ENCODE assay signal across 8 cellular contexts in genomic region chr17:4190791-4191190, GRCh38. TPM values are rescaled to one million over a fixed set of nuclear protein-coding genes. Genes with fewer than 3 reads are reported as not detected.
DNase-seq lines count a peak whose midpoint lies in the region; ATAC-seq and TF ChIP-seq lines count a peak whose summit lies in the region.
"Not testable (repeated sequence)": the region's sequence is repeated elsewhere in the genome, so short reads cannot be mapped to it uniquely, and the experiment has no call there.

No MANE protein-coding gene starts in this region.

- CTCF ChIA-PET in activated CD4-positive, alpha-beta T cell treated with anti-CD3 and anti-CD28 coated beads, Interleukin-2, amount 10 ng/mL, durations not matched to agents 7 days and 5 days (lab: Charles Lee) = interaction anchor here (1.2 kb wide), 1 partner anchor 9 kb away, joined by 3 read pairs; no protein-coding TSS in a partner anchor

- H3K36me3 ChIP-seq in BLaER1 treated with 17β-estradiol and CSF1 and Interleukin-3, amounts not matched to agents 10 nM and 100 nM = peaks cover 78 to 92% (median 86%) of the 10 kb centered on the region in 11 experiments
- not testable (repeated sequence) for H3K36me3 ChIP-seq in breast epithelium; aorta (ENCODE audit: control insufficient read depth in 1 of 2, insufficient read depth in 2 of 2, low read length in 1 of 2)
- H3K36me3 ChIP-seq in right atrium auricular region = peaks cover 43% of the 10 kb centered on the region
- peaks cover 20 to 69% (median 38%) of the 10 kb centered on the region in 3 donors for H3K36me3 ChIP-seq in tibial artery

- H3K27me3 ChIP-seq in BLaER1 treated with 17β-estradiol and CSF1 and Interleukin-3, amounts not matched to agents 10 nM and 100 nM; breast epithelium; right atrium auricular region; tibial artery; aorta (ENCODE audit: control insufficient read depth in 1 of 2, insufficient read depth in 2 of 2, low read length in 1 of 2): not testable (repeated sequence)

- not testable (repeated sequence) for ATAC-seq in effector memory CD8-positive, alpha-beta T cell (replicated peaks); stimulated activated naive CD8-positive, alpha-beta T cell treated with anti-CD3 and anti-CD28 coated beads, Interleukin-15, amount 100 ng/mL, for 72 hours; aorta (ENCODE audit: low FRiP score)

- not testable (repeated sequence) for H3K4me3 ChIP-seq in BLaER1 treated with 17β-estradiol and CSF1 and Interleukin-3, amounts not matched to agents 10 nM and 100 nM; breast epithelium; right atrium auricular region; tibial artery; aorta (ENCODE audit: low read length in 2 of 2)

- peaks cover 17 to 47% (median 40%) of the 10 kb centered on the region in 10 experiments for H3K4me1 ChIP-seq in BLaER1 treated with 17β-estradiol and CSF1 and Interleukin-3, amounts not matched to agents 10 nM and 100 nM
- not testable (repeated sequence) for H3K4me1 ChIP-seq in breast epithelium; right atrium auricular region; aorta (ENCODE audit: control insufficient read depth in 1 of 2, insufficient read depth in 2 of 2, low read length in 2 of 2)
- H3K4me1 ChIP-seq in tibial artery = peaks cover 0 to 30% (median 7%) of the 10 kb centered on the region in 4 donors

- WGBS in aorta, 2 donors = 6 to 19% methylated on average over 7 of the region's 7 CpGs

- H3K27ac ChIP-seq in BLaER1 treated with 17β-estradiol and CSF1 and Interleukin-3, amounts not matched to agents 10 nM and 100 nM = peak overlapping the region in 6 of 11 experiments; percentile 29 to 88 (median 86); a peak in 6 of 22 replicates
- H3K27ac ChIP-seq in breast epithelium (peak overlapping the region; percentile 13 to 19), right atrium auricular region (peak overlapping the region; percentile 29 to 48), tibial artery (peak overlapping the region; percentile 73 to 84), aorta (ENCODE audit: low read depth in 1 of 2, low read length in 2 of 2) (peak overlapping the region; percentile 70 to 90)

- not testable (repeated sequence) for H3K27me3 Mint-ChIP-seq in activated CD4-positive, alpha-beta T cell treated with anti-CD3 and anti-CD28 coated beads, Interleukin-2, amount 10 ng/mL, durations not matched to agents 7 days and 5 days; effector memory CD8-positive, alpha-beta T cell; stimulated activated naive CD8-positive, alpha-beta T cell treated with anti-CD3 and anti-CD28 coated beads, Interleukin-15, amount 100 ng/mL, for 72 hours

- not testable (repeated sequence) for TF ChIP-seq POLR2A in breast epithelium (IDR thresholded peaks at IDR 0.05)

- H3K27ac Mint-ChIP-seq in activated CD4-positive, alpha-beta T cell treated with anti-CD3 and anti-CD28 coated beads, Interleukin-2, amount 10 ng/mL, durations not matched to agents 7 days and 5 days = peak overlapping the region; percentile 54
- H3K27ac Mint-ChIP-seq in effector memory CD8-positive, alpha-beta T cell = peak overlapping the region; percentile 25 to 44
- peak overlapping the region; percentile 6 to 61 for H3K27ac Mint-ChIP-seq in stimulated activated naive CD8-positive, alpha-beta T cell treated with anti-CD3 and anti-CD28 coated beads, Interleukin-15, amount 100 ng/mL, for 72 hours

- not testable (repeated sequence) for H3K9ac ChIP-seq in BLaER1 treated with 17β-estradiol and CSF1 and Interleukin-3, amounts not matched to agents 10 nM and 100 nM

- peaks cover 54% of the 10 kb centered on the region for H3K36me3 Mint-ChIP-seq in activated CD4-positive, alpha-beta T cell treated with anti-CD3 and anti-CD28 coated beads, Interleukin-2, amount 10 ng/mL, durations not matched to agents 7 days and 5 days (ENCODE audit: low read depth)
- H3K36me3 Mint-ChIP-seq in effector memory CD8-positive, alpha-beta T cell (ENCODE audit: insufficient read depth) = peaks cover 51% of the 10 kb centered on the region

- intact Hi-C loops in breast epithelium (cut with DNase I; ENCODE audit: low total_unique reads); tibial artery (cut with DNase I; ENCODE audit: low total_unique reads): not testable (repeated sequence)
- intact Hi-C loops in aorta (cut with DNase I) = loop anchor here in 1 of 2 donors (2.0 to 10.0 kb wide), 2 partner anchors 14 to 46 kb away; partner anchors contain the start of genes CYB5D2 and ZZEF1

- DNase-seq in activated CD4-positive, alpha-beta T cell treated with anti-CD3 and anti-CD28 coated beads, Interleukin-2, amount 10 ng/mL, durations not matched to agents 7 days and 5 days; breast epithelium (ENCODE audit: low spot score in 2 of 2); effector memory CD8-positive, alpha-beta T cell; right atrium auricular region (ENCODE audit: low spot score); stimulated activated naive CD8-positive, alpha-beta T cell treated with anti-CD3 and anti-CD28 coated beads, Interleukin-15, amount 100 ng/mL, for 72 hours; tibial artery; aorta: not testable (repeated sequence)

- H4K20me1 ChIP-seq in BLaER1 treated with 17β-estradiol and CSF1 and Interleukin-3, amounts not matched to agents 10 nM and 100 nM = peaks cover 0 to 32% (median 0%) of the 10 kb centered on the region in 11 experiments; a peak in 6 of 22 replicates

- H3K9me3 ChIP-seq in BLaER1 treated with 17β-estradiol and CSF1 and Interleukin-3, amounts not matched to agents 10 nM and 100 nM (replicated peaks in 1 of 11); breast epithelium; right atrium auricular region; tibial artery; aorta (ENCODE audit: control insufficient read depth, low read length): not testable (repeated sequence)

- not testable (repeated sequence) for TF ChIP-seq CTCF in breast epithelium (IDR thresholded peaks at IDR 0.05); right atrium auricular region (IDR thresholded peaks at IDR 0.05); tibial artery (IDR thresholded peaks at IDR 0.05)

- H3K9me3 Mint-ChIP-seq in activated CD4-positive, alpha-beta T cell treated with anti-CD3 and anti-CD28 coated beads, Interleukin-2, amount 10 ng/mL, durations not matched to agents 7 days and 5 days; effector memory CD8-positive, alpha-beta T cell; stimulated activated naive CD8-positive, alpha-beta T cell treated with anti-CD3 and anti-CD28 coated beads, Interleukin-15, amount 100 ng/mL, for 72 hours: not testable (repeated sequence)

- peaks cover 13% of the 10 kb centered on the region for H3K4me1 Mint-ChIP-seq in activated CD4-positive, alpha-beta T cell treated with anti-CD3 and anti-CD28 coated beads, Interleukin-2, amount 10 ng/mL, durations not matched to agents 7 days and 5 days
- not testable (repeated sequence) for H3K4me1 Mint-ChIP-seq in effector memory CD8-positive, alpha-beta T cell (ENCODE audit: low read depth in 2 of 2); stimulated activated naive CD8-positive, alpha-beta T cell treated with anti-CD3 and anti-CD28 coated beads, Interleukin-15, amount 100 ng/mL, for 72 hours

- not testable (repeated sequence) for H3K4me2 ChIP-seq in BLaER1 treated with 17β-estradiol and CSF1 and Interleukin-3, amounts not matched to agents 10 nM and 100 nM

- POLR2A ChIA-PET in activated CD4-positive, alpha-beta T cell treated with anti-CD3 and anti-CD28 coated beads, Interleukin-2, amount 10 ng/mL, durations not matched to agents 7 days and 5 days (lab: Charles Lee) = interaction anchor here (0.7 kb wide), 1 partner anchor 54 kb away, joined by 6 read pairs; no protein-coding TSS in a partner anchor

- not testable (repeated sequence) for H3K4me3 Mint-ChIP-seq in activated CD4-positive, alpha-beta T cell treated with anti-CD3 and anti-CD28 coated beads, Interleukin-2, amount 10 ng/mL, durations not matched to agents 7 days and 5 days; effector memory CD8-positive, alpha-beta T cell; stimulated activated naive CD8-positive, alpha-beta T cell treated with anti-CD3 and anti-CD28 coated beads, Interleukin-15, amount 100 ng/mL, for 72 hours

RNA-seq across cellular contexts. Expression of gene CYB5D2, which starts 47.8 kb away (rescaled TPM):
- total RNA-seq in activated CD4-positive, alpha-beta T cell treated with anti-CD3 and anti-CD28 coated beads, Interleukin-2, amount 10 ng/mL, durations not matched to agents 7 days and 5 days = 1 to 10 TPM; 6.8 to 7.6 TPM
- total RNA-seq in breast epithelium (10 to 100 TPM; 28.4 to 74.1 (median 34.7) TPM), right atrium auricular region (10 to 100 TPM; 15.4 to 23.9 TPM), aorta (10 to 100 TPM; 13.7 to 17.9 TPM)
- polyA plus RNA-seq in aorta = 10 to 100 TPM; 14.8 to 30.3 TPM

RNA-seq across cellular contexts. Expression of gene ZZEF1, which starts 48.0 kb away (rescaled TPM):
- total RNA-seq in activated CD4-positive, alpha-beta T cell treated with anti-CD3 and anti-CD28 coated beads, Interleukin-2, amount 10 ng/mL, durations not matched to agents 7 days and 5 days = 10 to 100 TPM; 62.5 to 66.2 TPM
- total RNA-seq in breast epithelium (10 to 100 TPM; 67.2 to 70.8 (median 68.8) TPM), right atrium auricular region (10 to 100 TPM; 31.7 to 33.6 TPM), aorta (10 to 100 TPM; 64.4 to 68.5 TPM)
- 10 to 100 TPM; 11.0 to 18.9 TPM for polyA plus RNA-seq in aorta

Comparison
In these comparisons a context has a peak if more than half of its experiments do, and no peak if none do; other contexts are left out.
1. H3K27ac ChIP-seq: peak in every context shown above with its lines; median percentile 86 in BLaER1 treated with 17β-estradiol and CSF1 and Interleukin-3, amounts not matched to agents 10 nM and 100 nM; 80 in aorta; 78 in tibial artery; 38 in right atrium auricular region; 16 in breast epithelium.